Comparison of ENCODE assay signal across 8 cellular contexts in genomic region chr17:77528516-77529327, GRCh38.
DNase-seq lines count a peak whose midpoint lies in the region; ATAC-seq and TF ChIP-seq lines count a peak whose summit lies in the region.

No MANE protein-coding gene starts in this region.

- no peak overlapping the region for H3K27ac Mint-ChIP-seq in neural crest cell (ENCODE audit: unreplicated experiment)

- peak; percentile 47 for DNase-seq in GM03348 (ENCODE audit: low spot score)
- DNase-seq in NCI-H510A treated with DMSO at 0.1 percent for 48 hours (lab: John Stamatoyannopoulos, UW), result peak; percentile 39
- peak in 25 of 61 donors; percentile 15 to 70 (median 47) for DNase-seq in caudate nucleus (lab: John Stamatoyannopoulos, UW)
- peak; percentile 67 for DNase-seq in neural crest cell (ENCODE audit: low read depth, low spot score)
- no peak for DNase-seq in kidney tubule cell (ENCODE audit: low spot score)
- DNase-seq in effector CD8-positive, alpha-beta T cell (lab: John Stamatoyannopoulos, UW), result no peak

- H3K27me3 Mint-ChIP-seq in neural crest cell (ENCODE audit: low read depth), result peaks cover 13% of the 10 kb centered on the region

- peak overlapping the region; percentile 64 for H3K4me3 Mint-ChIP-seq in neural crest cell

- peak; percentile 55 for TF ChIP-seq CTCF in neural crest cell (conservative IDR thresholded peaks at IDR 0.05)

- peaks cover 2% of the 10 kb centered on the region for H3K9me3 Mint-ChIP-seq in neural crest cell

- H3K4me1 Mint-ChIP-seq in neural crest cell, result peaks cover 4% of the 10 kb centered on the region

- peaks cover 4% of the 10 kb centered on the region for H3K36me3 Mint-ChIP-seq in neural crest cell (ENCODE audit: low read depth)

- H3K27ac ChIP-seq in caudate nucleus (ENCODE audit: low read depth, low read length), result peak overlapping the region; percentile 44

- ATAC-seq in HG03139 (IDR thresholded peaks at IDR 0.05; ENCODE audit: unreplicated experiment) (no peak), GM21515 (IDR thresholded peaks at IDR 0.05; ENCODE audit: unreplicated experiment) (no peak)

Comparison
In these comparisons a context has a peak if more than half of its experiments do, and no peak if none do; other contexts are left out.
1. DNase-seq: peak in GM03348 (single experiment), NCI-H510A treated with DMSO at 0.1 percent for 48 hours (single experiment) and neural crest cell (single experiment); none in kidney tubule cell (single experiment) and effector CD8-positive, alpha-beta T cell (single experiment).